1 cellular context compared by ENCODE assay signal in genomic region chr16:57413733-57414132, GRCh38.
TF ChIP-seq lines count a peak whose summit lies in the region.

No MANE protein-coding gene starts in this region.

TF ChIP-seq in GM12878, 131 proteins besides CTCF, POLR2A, EP300 and RAD21:
- TF ChIP-seq ZNF384 (IDR thresholded peaks at IDR 0.05; ENCODE audit: borderline replicate concordance, low read depth, low read length) (no peak), HDAC6 (IDR thresholded peaks at IDR 0.05; ENCODE audit: unreplicated experiment) (no peak), NR2F1 (conservative IDR thresholded peaks at IDR 0.05) (0 out of 2 replicates have a peak, but pooled peaks have one; percentile 19), RELB (IDR thresholded peaks at IDR 0.05; ENCODE audit: low read depth) (0 out of 2 replicates have a peak, but pooled peaks have one; percentile 29), JUND (IDR thresholded peaks at IDR 0.05; ENCODE audit: low read depth, low read length) (no peak), LARP7 (IDR thresholded peaks at IDR 0.05) (no peak), NKRF (conservative IDR thresholded peaks at IDR 0.05) (no peak), WRNIP1 (IDR thresholded peaks at IDR 0.05; ENCODE audit: borderline replicate concordance, low read depth, low read length) (no peak), IKZF1 (conservative IDR thresholded peaks at IDR 0.05) (0 out of 2 replicates have a peak, but pooled peaks have one; percentile 45), SPI1 (IDR thresholded peaks at IDR 0.05; ENCODE audit: borderline replicate concordance, insufficient read depth, low read depth, low read length) (no peak), NFIC (IDR thresholded peaks at IDR 0.05; ENCODE audit: low read depth, low read length) (no peak), ZBTB33 (IDR thresholded peaks at IDR 0.05) (no peak), STAT1 (conservative IDR thresholded peaks at IDR 0.05) (no peak), TAF1 (IDR thresholded peaks at IDR 0.05; ENCODE audit: borderline replicate concordance, low read depth, low read length) (no peak)
- TF ChIP-seq, protein P1, sequence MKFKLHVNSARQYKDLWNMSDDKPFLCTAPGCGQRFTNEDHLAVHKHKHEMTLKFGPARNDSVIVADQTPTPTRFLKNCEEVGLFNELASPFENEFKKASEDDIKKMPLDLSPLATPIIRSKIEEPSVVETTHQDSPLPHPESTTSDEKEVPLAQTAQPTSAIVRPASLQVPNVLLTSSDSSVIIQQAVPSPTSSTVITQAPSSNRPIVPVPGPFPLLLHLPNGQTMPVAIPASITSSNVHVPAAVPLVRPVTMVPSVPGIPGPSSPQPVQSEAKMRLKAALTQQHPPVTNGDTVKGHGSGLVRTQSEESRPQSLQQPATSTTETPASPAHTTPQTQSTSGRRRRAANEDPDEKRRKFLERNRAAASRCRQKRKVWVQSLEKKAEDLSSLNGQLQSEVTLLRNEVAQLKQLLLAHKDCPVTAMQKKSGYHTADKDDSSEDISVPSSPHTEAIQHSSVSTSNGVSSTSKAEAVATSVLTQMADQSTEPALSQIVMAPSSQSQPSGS (IDR thresholded peaks at IDR 0.05; ENCODE audit: low read length): no peak
- TF ChIP-seq, protein P2, sequence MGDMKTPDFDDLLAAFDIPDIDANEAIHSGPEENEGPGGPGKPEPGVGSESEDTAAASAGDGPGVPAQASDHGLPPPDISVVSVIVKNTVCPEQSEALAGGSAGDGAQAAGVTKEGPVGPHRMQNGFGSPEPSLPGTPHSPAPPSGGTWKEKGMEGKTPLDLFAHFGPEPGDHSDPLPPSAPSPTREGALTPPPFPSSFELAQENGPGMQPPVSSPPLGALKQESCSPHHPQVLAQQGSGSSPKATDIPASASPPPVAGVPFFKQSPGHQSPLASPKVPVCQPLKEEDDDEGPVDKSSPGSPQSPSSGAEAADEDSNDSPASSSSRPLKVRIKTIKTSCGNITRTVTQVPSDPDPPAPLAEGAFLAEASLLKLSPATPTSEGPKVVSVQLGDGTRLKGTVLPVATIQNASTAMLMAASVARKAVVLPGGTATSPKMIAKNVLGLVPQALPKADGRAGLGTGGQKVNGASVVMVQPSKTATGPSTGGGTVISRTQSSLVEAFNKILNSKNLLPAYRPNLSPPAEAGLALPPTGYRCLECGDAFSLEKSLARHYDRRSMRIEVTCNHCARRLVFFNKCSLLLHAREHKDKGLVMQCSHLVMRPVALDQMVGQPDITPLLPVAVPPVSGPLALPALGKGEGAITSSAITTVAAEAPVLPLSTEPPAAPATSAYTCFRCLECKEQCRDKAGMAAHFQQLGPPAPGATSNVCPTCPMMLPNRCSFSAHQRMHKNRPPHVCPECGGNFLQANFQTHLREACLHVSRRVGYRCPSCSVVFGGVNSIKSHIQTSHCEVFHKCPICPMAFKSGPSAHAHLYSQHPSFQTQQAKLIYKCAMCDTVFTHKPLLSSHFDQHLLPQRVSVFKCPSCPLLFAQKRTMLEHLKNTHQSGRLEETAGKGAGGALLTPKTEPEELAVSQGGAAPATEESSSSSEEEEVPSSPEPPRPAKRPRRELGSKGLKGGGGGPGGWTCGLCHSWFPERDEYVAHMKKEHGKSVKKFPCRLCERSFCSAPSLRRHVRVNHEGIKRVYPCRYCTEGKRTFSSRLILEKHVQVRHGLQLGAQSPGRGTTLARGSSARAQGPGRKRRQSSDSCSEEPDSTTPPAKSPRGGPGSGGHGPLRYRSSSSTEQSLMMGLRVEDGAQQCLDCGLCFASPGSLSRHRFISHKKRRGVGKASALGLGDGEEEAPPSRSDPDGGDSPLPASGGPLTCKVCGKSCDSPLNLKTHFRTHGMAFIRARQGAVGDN (IDR thresholded peaks at IDR 0.05): no peak
- TF ChIP-seq, protein P3, sequence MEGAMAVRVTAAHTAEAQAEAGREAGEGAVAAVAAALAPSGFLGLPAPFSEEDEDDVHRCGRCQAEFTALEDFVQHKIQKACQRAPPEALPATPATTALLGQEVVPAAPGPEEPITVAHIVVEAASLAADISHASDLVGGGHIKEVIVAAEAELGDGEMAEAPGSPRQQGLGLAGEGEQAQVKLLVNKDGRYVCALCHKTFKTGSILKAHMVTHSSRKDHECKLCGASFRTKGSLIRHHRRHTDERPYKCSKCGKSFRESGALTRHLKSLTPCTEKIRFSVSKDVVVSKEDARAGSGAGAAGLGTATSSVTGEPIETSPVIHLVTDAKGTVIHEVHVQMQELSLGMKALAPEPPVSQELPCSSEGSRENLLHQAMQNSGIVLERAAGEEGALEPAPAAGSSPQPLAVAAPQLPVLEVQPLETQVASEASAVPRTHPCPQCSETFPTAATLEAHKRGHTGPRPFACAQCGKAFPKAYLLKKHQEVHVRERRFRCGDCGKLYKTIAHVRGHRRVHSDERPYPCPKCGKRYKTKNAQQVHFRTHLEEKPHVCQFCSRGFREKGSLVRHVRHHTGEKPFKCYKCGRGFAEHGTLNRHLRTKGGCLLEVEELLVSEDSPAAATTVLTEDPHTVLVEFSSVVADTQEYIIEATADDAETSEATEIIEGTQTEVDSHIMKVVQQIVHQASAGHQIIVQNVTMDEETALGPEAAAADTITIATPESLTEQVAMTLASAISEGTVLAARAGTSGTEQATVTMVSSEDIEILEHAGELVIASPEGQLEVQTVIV (IDR thresholded peaks at IDR 0.05; ENCODE audit: borderline replicate concordance, partially characterized antibody): no peak
